ENCODE assay signal across 1 cellular context in the genomic region with DNA sequence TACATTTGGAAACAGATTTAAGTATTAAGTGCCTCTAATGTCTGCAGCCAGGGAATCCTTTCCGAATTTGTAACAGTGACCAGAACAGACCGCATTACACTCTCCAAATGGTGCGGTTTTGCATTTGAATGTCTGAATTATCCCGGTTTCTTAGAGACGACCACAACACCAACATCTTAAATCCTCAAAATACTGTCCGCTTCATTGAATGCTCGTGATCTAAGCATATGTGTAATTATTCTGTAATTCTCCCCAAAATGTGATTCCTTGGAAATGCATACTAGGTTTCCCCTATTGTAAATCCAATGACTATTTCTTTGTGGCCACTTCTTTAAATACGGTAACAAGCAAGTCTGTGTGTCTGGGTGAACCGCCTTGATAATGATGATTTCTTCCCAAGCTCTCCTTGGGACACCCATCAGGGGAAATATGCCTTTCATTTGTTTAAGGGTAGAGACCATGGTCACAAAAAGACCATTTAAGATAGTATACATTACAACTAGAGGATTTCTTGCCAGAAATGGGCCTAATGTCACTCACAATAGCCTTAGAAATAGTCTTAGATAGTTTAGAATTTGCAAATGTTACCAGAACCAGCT.
TF ChIP-seq lines count a peak whose summit lies in the region.

No MANE protein-coding gene starts in this region.

TF ChIP-seq in GM23338, 12 proteins besides CTCF, POLR2A, EP300 and RAD21:
- TF ChIP-seq, protein P1, sequence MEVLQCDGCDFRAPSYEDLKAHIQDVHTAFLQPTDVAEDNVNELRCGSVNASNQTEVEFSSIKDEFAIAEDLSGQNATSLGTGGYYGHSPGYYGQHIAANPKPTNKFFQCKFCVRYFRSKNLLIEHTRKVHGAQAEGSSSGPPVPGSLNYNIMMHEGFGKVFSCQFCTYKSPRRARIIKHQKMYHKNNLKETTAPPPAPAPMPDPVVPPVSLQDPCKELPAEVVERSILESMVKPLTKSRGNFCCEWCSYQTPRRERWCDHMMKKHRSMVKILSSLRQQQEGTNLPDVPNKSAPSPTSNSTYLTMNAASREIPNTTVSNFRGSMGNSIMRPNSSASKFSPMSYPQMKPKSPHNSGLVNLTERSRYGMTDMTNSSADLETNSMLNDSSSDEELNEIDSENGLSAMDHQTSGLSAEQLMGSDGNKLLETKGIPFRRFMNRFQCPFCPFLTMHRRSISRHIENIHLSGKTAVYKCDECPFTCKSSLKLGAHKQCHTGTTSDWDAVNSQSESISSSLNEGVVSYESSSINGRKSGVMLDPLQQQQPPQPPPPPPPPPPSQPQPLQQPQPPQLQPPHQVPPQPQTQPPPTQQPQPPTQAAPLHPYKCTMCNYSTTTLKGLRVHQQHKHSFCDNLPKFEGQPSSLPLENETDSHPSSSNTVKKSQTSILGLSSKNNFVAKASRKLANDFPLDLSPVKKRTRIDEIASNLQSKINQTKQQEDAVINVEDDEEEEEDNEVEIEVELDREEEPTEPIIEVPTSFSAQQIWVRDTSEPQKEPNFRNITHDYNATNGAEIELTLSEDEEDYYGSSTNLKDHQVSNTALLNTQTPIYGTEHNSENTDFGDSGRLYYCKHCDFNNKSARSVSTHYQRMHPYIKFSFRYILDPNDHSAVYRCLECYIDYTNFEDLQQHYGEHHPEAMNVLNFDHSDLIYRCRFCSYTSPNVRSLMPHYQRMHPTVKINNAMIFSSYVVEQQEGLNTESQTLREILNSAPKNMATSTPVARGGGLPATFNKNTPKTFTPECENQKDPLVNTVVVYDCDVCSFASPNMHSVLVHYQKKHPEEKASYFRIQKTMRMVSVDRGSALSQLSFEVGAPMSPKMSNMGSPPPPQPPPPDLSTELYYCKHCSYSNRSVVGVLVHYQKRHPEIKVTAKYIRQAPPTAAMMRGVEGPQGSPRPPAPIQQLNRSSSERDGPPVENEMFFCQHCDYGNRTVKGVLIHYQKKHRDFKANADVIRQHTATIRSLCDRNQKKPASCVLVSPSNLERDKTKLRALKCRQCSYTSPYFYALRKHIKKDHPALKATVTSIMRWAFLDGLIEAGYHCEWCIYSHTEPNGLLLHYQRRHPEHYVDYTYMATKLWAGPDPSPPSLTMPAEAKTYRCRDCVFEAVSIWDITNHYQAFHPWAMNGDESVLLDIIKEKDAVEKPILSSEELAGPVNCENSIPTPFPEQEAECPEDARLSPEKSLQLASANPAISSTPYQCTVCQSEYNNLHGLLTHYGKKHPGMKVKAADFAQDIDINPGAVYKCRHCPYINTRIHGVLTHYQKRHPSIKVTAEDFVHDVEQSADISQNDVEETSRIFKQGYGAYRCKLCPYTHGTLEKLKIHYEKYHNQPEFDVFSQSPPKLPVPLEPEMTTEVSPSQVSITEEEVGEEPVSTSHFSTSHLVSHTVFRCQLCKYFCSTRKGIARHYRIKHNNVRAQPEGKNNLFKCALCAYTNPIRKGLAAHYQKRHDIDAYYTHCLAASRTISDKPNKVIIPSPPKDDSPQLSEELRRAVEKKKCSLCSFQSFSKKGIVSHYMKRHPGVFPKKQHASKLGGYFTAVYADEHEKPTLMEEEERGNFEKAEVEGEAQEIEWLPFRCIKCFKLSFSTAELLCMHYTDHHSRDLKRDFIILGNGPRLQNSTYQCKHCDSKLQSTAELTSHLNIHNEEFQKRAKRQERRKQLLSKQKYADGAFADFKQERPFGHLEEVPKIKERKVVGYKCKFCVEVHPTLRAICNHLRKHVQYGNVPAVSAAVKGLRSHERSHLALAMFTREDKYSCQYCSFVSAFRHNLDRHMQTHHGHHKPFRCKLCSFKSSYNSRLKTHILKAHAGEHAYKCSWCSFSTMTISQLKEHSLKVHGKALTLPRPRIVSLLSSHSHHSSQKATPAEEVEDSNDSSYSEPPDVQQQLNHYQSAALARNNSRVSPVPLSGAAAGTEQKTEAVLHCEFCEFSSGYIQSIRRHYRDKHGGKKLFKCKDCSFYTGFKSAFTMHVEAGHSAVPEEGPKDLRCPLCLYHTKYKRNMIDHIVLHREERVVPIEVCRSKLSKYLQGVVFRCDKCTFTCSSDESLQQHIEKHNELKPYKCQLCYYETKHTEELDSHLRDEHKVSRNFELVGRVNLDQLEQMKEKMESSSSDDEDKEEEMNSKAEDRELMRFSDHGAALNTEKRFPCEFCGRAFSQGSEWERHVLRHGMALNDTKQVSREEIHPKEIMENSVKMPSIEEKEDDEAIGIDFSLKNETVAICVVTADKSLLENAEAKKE (CRISPR knock-in tag; IDR thresholded peaks at IDR 0.05): no peak
- TF ChIP-seq ETS1 (IDR thresholded peaks at IDR 0.05) (no peak), POLR2AphosphoS5 (IDR thresholded peaks at IDR 0.05; ENCODE audit: low read depth) (no peak), ZNF331 (CRISPR knock-in tag; IDR thresholded peaks at IDR 0.05; ENCODE audit: low read depth) (no peak), ZNF114 (CRISPR knock-in tag; IDR thresholded peaks at IDR 0.05) (no peak), JUNB (IDR thresholded peaks at IDR 0.05; ENCODE audit: unreplicated experiment) (no peak), EZH2 (IDR thresholded peaks at IDR 0.05; ENCODE audit: low read depth, unreplicated experiment) (no peak), EZH2phosphoT487 (IDR thresholded peaks at IDR 0.05; ENCODE audit: unreplicated experiment) (no peak), STAT1 (IDR thresholded peaks at IDR 0.05; ENCODE audit: unreplicated experiment) (no peak), CREB1 (CRISPR knock-in tag; IDR thresholded peaks at IDR 0.05; ENCODE audit: low read depth) (no peak), NANOG (IDR thresholded peaks at IDR 0.05; ENCODE audit: borderline replicate concordance) (no peak)
- TF ChIP-seq, protein P2, sequence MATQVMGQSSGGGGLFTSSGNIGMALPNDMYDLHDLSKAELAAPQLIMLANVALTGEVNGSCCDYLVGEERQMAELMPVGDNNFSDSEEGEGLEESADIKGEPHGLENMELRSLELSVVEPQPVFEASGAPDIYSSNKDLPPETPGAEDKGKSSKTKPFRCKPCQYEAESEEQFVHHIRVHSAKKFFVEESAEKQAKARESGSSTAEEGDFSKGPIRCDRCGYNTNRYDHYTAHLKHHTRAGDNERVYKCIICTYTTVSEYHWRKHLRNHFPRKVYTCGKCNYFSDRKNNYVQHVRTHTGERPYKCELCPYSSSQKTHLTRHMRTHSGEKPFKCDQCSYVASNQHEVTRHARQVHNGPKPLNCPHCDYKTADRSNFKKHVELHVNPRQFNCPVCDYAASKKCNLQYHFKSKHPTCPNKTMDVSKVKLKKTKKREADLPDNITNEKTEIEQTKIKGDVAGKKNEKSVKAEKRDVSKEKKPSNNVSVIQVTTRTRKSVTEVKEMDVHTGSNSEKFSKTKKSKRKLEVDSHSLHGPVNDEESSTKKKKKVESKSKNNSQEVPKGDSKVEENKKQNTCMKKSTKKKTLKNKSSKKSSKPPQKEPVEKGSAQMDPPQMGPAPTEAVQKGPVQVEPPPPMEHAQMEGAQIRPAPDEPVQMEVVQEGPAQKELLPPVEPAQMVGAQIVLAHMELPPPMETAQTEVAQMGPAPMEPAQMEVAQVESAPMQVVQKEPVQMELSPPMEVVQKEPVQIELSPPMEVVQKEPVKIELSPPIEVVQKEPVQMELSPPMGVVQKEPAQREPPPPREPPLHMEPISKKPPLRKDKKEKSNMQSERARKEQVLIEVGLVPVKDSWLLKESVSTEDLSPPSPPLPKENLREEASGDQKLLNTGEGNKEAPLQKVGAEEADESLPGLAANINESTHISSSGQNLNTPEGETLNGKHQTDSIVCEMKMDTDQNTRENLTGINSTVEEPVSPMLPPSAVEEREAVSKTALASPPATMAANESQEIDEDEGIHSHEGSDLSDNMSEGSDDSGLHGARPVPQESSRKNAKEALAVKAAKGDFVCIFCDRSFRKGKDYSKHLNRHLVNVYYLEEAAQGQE (IDR thresholded peaks at IDR 0.05; ENCODE audit: unreplicated experiment): no peak
TF ChIP-seq in GM23338: peak in this region for 0.
